In genomic region chr1:210373628-210373877, GRCh38 we compare ENCODE assay signal across 8 cellular contexts. TPM values are rescaled to one million over a fixed set of nuclear protein-coding genes. Genes with fewer than 3 reads are reported as not detected.
DNase-seq lines count a peak whose midpoint lies in the region; ATAC-seq and TF ChIP-seq lines count a peak whose summit lies in the region.
"Had no signal": no experiment of that assay in that cellular context is flagged by ENCODE, and none has a peak within 500 bp of the region (broad histone marks: within the 10 kb centered on the region; RNA-seq: fewer than 3 reads in every experiment).

No MANE protein-coding gene starts in this region.

- no peaks in the 10 kb centered on the region for H3K27me3 Mint-ChIP-seq in activated naive CD8-positive, alpha-beta T cell
- H3K27me3 Mint-ChIP-seq in natural killer cell (ENCODE audit: low read depth in 2 of 2) = peaks cover 7 to 8% of the 10 kb centered on the region in 2 donors

- H3K4me3 ChIP-seq in mesendoderm (ENCODE audit: low read length) = no peak overlapping the region

- H3K79me2 ChIP-seq in mesendoderm (ENCODE audit: control insufficient read depth, insufficient read depth, low read length) = no peaks in the 10 kb centered on the region

- H3K4ac ChIP-seq in mesendoderm (ENCODE audit: low read depth, low read length) = no peak overlapping the region

- H3K56ac ChIP-seq in mesendoderm (ENCODE audit: low read length) = no peak overlapping the region

- peak overlapping the region; percentile 55 for H3K27ac ChIP-seq in mesendoderm (ENCODE audit: low read depth, low read length)

- H3K18ac ChIP-seq in mesendoderm (ENCODE audit: low read length) = no peak overlapping the region

- no peak for DNase-seq in mesendoderm
- DNase-seq in natural killer cell = no peak
- no peak for DNase-seq in NCI-H1417 treated with DMSO at 0.1 percent for 48 hours (lab: John Stamatoyannopoulos, UW)
- DNase-seq: left cardiac atrium had no signal

- no peaks in the 10 kb centered on the region for H3K27me3 ChIP-seq in mesendoderm (ENCODE audit: insufficient read depth, low read length, poor library complexity)

- ATAC-seq in GM19395 (IDR thresholded peaks at IDR 0.05; ENCODE audit: unreplicated experiment) (peak; percentile 14), HG03135 (IDR thresholded peaks at IDR 0.05; ENCODE audit: unreplicated experiment) (peak; percentile 16), natural killer cell (no peak), GM18909 (IDR thresholded peaks at IDR 0.05; ENCODE audit: poor library complexity, unreplicated experiment) (no peak)

- H3K36me3 Mint-ChIP-seq in activated naive CD8-positive, alpha-beta T cell = peaks cover 5% of the 10 kb centered on the region
- no peaks in the 10 kb centered on the region for H3K36me3 Mint-ChIP-seq in natural killer cell

- H3K4me3 Mint-ChIP-seq in activated naive CD8-positive, alpha-beta T cell = no peak overlapping the region
- no peak overlapping the region for H3K4me3 Mint-ChIP-seq in natural killer cell

- peaks cover 6% of the 10 kb centered on the region for H3K4me1 ChIP-seq in mesendoderm (ENCODE audit: control insufficient read depth, low read depth, low read length)

- intact Hi-C loops in natural killer cell (cut with micrococcal nuclease) = no loop called here

- no peak overlapping the region for H4K5ac ChIP-seq in mesendoderm (ENCODE audit: low read length)

- WGBS in mesendoderm (ENCODE audit: extremely low coverage, insufficient coverage, low lambda C conversion rate) = no CpG with 5 or more reads among the region's 1 CpG

- H3K27ac Mint-ChIP-seq in activated naive CD8-positive, alpha-beta T cell = peak overlapping the region; percentile 94
- H3K27ac Mint-ChIP-seq in natural killer cell = no peak overlapping the region

- H3K4me1 Mint-ChIP-seq in activated naive CD8-positive, alpha-beta T cell (ENCODE audit: low read depth) = peaks cover 20% of the 10 kb centered on the region
- H3K4me1 Mint-ChIP-seq in natural killer cell = peaks cover 4 to 6% of the 10 kb centered on the region in 2 donors

- H3K79me1 ChIP-seq in mesendoderm (ENCODE audit: low read length) = no peaks in the 10 kb centered on the region

- H3K36me3 ChIP-seq in mesendoderm (ENCODE audit: control insufficient read depth, insufficient read depth, low read length) = no peaks in the 10 kb centered on the region

- H2BK15ac ChIP-seq in mesendoderm (replicated peaks; ENCODE audit: low read depth) = no peak overlapping the region

- no peak for TF ChIP-seq CTCF in natural killer cell (IDR thresholded peaks at IDR 0.05)

- no peak overlapping the region for H2BK120ac ChIP-seq in mesendoderm (ENCODE audit: low read depth, low read length)

- no peak overlapping the region for H3K23ac ChIP-seq in mesendoderm (ENCODE audit: low read length)

- H3K9me3 Mint-ChIP-seq in activated naive CD8-positive, alpha-beta T cell (ENCODE audit: low read depth) = no peaks in the 10 kb centered on the region
- H3K9me3 Mint-ChIP-seq in natural killer cell = no peaks in the 10 kb centered on the region

- H4K8ac ChIP-seq in mesendoderm (ENCODE audit: low read depth, low read length) = no peak overlapping the region

- no peak overlapping the region for H2BK5ac ChIP-seq in mesendoderm (ENCODE audit: low read length)

- H3K4me2 ChIP-seq in mesendoderm (ENCODE audit: low read length) = no peak overlapping the region

- H3K9ac ChIP-seq in mesendoderm (ENCODE audit: low read length) = no peak overlapping the region

- no peak overlapping the region for H2AK5ac ChIP-seq in mesendoderm (ENCODE audit: low read length)

RNA-seq across cellular contexts. Expression of gene HHAT, which starts 44.9 kb away (rescaled TPM):
- polyA plus RNA-seq in mesendoderm (2013, experiment 1 of 2) = 0.67 TPM
- polyA plus RNA-seq in mesendoderm (2013, experiment 2 of 2) = 0.87 TPM
- total RNA-seq in natural killer cell = 1 to 10 TPM in 1 of 3 donors, under 1 TPM in 2; 0.79 to 1.1 (median 0.82) TPM

Comparison
In these comparisons a context has a peak if more than half of its experiments do, and no peak if none do; other contexts are left out.
1. ATAC-seq: peak in GM19395 (single experiment) and HG03135 (single experiment); none in natural killer cell (0 of 3) and GM18909 (single experiment).